In genomic region chr6:29376003-29376402, GRCh38 we compare ENCODE assay signal across 19 cellular contexts. TPM values are rescaled to one million over a fixed set of nuclear protein-coding genes. Genes with fewer than 3 reads are reported as not detected.
DNase-seq lines count a peak whose midpoint lies in the region; ATAC-seq and TF ChIP-seq lines count a peak whose summit lies in the region.
"Had no signal": no experiment of that assay in that cellular context is flagged by ENCODE, and none has a peak within 500 bp of the region (broad histone marks: within the 10 kb centered on the region; RNA-seq: fewer than 3 reads in every experiment).

No MANE protein-coding gene starts in this region.

- no peaks in the 10 kb centered on the region for H4K20me1 ChIP-seq in Loucy (ENCODE audit: insufficient read depth, low read length, poor library complexity, severe bottlenecking)
- H4K20me1 ChIP-seq: BLaER1 had no signal

- no peaks in the 10 kb centered on the region for H3K79me2 ChIP-seq in Loucy (ENCODE audit: insufficient read depth, low read length)

- peak; percentile 33 for ATAC-seq in left lung
- no peak for ATAC-seq in HG03097 (IDR thresholded peaks at IDR 0.05; ENCODE audit: low FRiP score, unreplicated experiment)
- no peak for ATAC-seq in CD4-positive, alpha-beta T cell (ENCODE audit: poor library complexity)
- ATAC-seq: stimulated activated effector memory CD8-positive, alpha-beta T cell treated with anti-CD3 and anti-CD28 coated beads, Interleukin-12 subunit alpha, Interleukin-12 subunit beta, amount 100 ng/mL, for 72 hours had no signal

- H3K36me3 ChIP-seq in Loucy (ENCODE audit: insufficient read depth, low read length) (no peaks in the 10 kb centered on the region), brain microvascular endothelial cell (replicated peaks) (no peaks in the 10 kb centered on the region), left lung (no peaks in the 10 kb centered on the region)
- H3K36me3 ChIP-seq: BLaER1, ovary had no signal

- H3K4me3 ChIP-seq in Loucy (ENCODE audit: low read length, poor library complexity, severe bottlenecking) (no peak overlapping the region), brain microvascular endothelial cell (ENCODE audit: low read depth, low read length) (no peak overlapping the region), left lung (no peak overlapping the region)
- H3K4me3 ChIP-seq: BLaER1, coronary artery, lung, ovary had no signal

- H3K36me3 Mint-ChIP-seq in CD4-positive, alpha-beta T cell (ENCODE audit: low read depth) = no peaks in the 10 kb centered on the region
- H3K36me3 Mint-ChIP-seq: stimulated activated effector memory CD8-positive, alpha-beta T cell treated with anti-CD3 and anti-CD28 coated beads, Interleukin-12 subunit alpha, Interleukin-12 subunit beta, amount 100 ng/mL, for 72 hours had no signal

- no peak overlapping the region for H3K4me2 ChIP-seq in Loucy (ENCODE audit: low read depth, low read length, poor library complexity, severe bottlenecking)
- H3K4me2 ChIP-seq: BLaER1 had no signal

- H3K27ac ChIP-seq in brain microvascular endothelial cell (no peak overlapping the region), left lung (no peak overlapping the region)
- H3K27ac ChIP-seq in CD4-positive, alpha-beta T cell (ENCODE audit: low read depth, low read length) = no peak overlapping the region
- H3K27ac ChIP-seq: BLaER1, coronary artery, ovary had no signal

- H3K27ac Mint-ChIP-seq in CD4-positive, alpha-beta T cell = no peak overlapping the region
- H3K27ac Mint-ChIP-seq: activated CD4-positive, alpha-beta memory T cell treated with anti-CD3 and anti-CD28 coated beads, Interleukin-2, amount 10 ng/mL, durations not matched to agents 7 days and 5 days; stimulated activated effector memory CD8-positive, alpha-beta T cell treated with anti-CD3 and anti-CD28 coated beads, Interleukin-12 subunit alpha, Interleukin-12 subunit beta, amount 100 ng/mL, for 72 hours had no signal

- H3K4me1 ChIP-seq in Loucy (ENCODE audit: insufficient read depth, low read length, poor library complexity, severe bottlenecking) = no peaks in the 10 kb centered on the region
- no peaks in the 10 kb centered on the region for H3K4me1 ChIP-seq in left lung
- H3K4me1 ChIP-seq: BLaER1 had no signal

- CTCF ChIA-PET in CD4-positive, alpha-beta T cell (lab: Charles Lee) = no interaction called here

- H3K9ac ChIP-seq in Loucy (ENCODE audit: low read depth, low read length, poor library complexity, severe bottlenecking) = no peak overlapping the region
- H3K9ac ChIP-seq: BLaER1 had no signal

- H3F3A ChIP-seq in Loucy (ENCODE audit: low read depth) = no peaks in the 10 kb centered on the region

- H3K9me3 Mint-ChIP-seq in CD4-positive, alpha-beta T cell = no peaks in the 10 kb centered on the region
- H3K9me3 Mint-ChIP-seq: activated CD4-positive, alpha-beta memory T cell treated with anti-CD3 and anti-CD28 coated beads, Interleukin-2, amount 10 ng/mL, durations not matched to agents 7 days and 5 days; stimulated activated effector memory CD8-positive, alpha-beta T cell treated with anti-CD3 and anti-CD28 coated beads, Interleukin-12 subunit alpha, Interleukin-12 subunit beta, amount 100 ng/mL, for 72 hours had no signal

- H3K27me3 Mint-ChIP-seq in CD4-positive, alpha-beta T cell = peaks cover 60% of the 10 kb centered on the region

- TF ChIP-seq CTCF in Loucy (conservative IDR thresholded peaks at IDR 0.05; ENCODE audit: low read length) (0 out of 2 replicates have a peak, but pooled peaks have one; percentile 39), brain microvascular endothelial cell (IDR thresholded peaks at IDR 0.05; ENCODE audit: low read depth, low read length, missing control alignments) (peak; percentile 22), left lung (IDR thresholded peaks at IDR 0.05) (no peak)
- TF ChIP-seq CTCF in CD4-positive, alpha-beta T cell (IDR thresholded peaks at IDR 0.05) = no peak

- H3K9me3 ChIP-seq in Loucy (ENCODE audit: insufficient read depth, low read depth, low read length) (no peaks in the 10 kb centered on the region), left lung (no peaks in the 10 kb centered on the region)
- no peaks in the 10 kb centered on the region for H3K9me3 ChIP-seq in CD4-positive, alpha-beta T cell (ENCODE audit: control insufficient read depth, low read length)
- H3K9me3 ChIP-seq: BLaER1, ovary had no signal

- H3K4me3 Mint-ChIP-seq in CD4-positive, alpha-beta T cell = no peak overlapping the region
- H3K4me3 Mint-ChIP-seq: activated CD4-positive, alpha-beta memory T cell treated with anti-CD3 and anti-CD28 coated beads, Interleukin-2, amount 10 ng/mL, durations not matched to agents 7 days and 5 days; stimulated activated effector memory CD8-positive, alpha-beta T cell treated with anti-CD3 and anti-CD28 coated beads, Interleukin-12 subunit alpha, Interleukin-12 subunit beta, amount 100 ng/mL, for 72 hours had no signal

- POLR2A ChIA-PET in CD4-positive, alpha-beta T cell (lab: Charles Lee) = no interaction called here

- intact Hi-C loops in left lung (cut with DNase I) = no loop called here
- intact Hi-C loops in CD4-positive, alpha-beta T cell (cut with DNase I, micrococcal nuclease) = loop anchor here in 1 of 2 experiments (10.0 kb wide), 1 partner anchor 551 kb away; no protein-coding TSS in a partner anchor

- in situ Hi-C loops in brain microvascular endothelial cell (cut with HindIII; ENCODE audit: low pct_ligation_motif_present, low sequenced_read_pairs) = no loop called here

- DNase-seq in ELR (ENCODE audit: low read depth) (peak; percentile 59), brain microvascular endothelial cell (peak; percentile 9), left lung (no peak), SKM-1 treated with dmso at 0.1 percent for 144 hours (lab: John Stamatoyannopoulos, UW; ENCODE audit: unreplicated experiment) (no peak), activated gamma-delta T cell (lab: John Stamatoyannopoulos, UW) (no peak)
- DNase-seq in CD4-positive, alpha-beta T cell = no peak
- DNase-seq: activated CD4-positive, alpha-beta memory T cell treated with anti-CD3 and anti-CD28 coated beads, Interleukin-2, amount 10 ng/mL, durations not matched to agents 7 days and 5 days; activated naive CD4-positive, alpha-beta T cell; glutamatergic neuron; NCI-H1694; NCI-H774; ovary had no signal

- H2AFZ ChIP-seq in Loucy (ENCODE audit: low read length) = no peak overlapping the region

- no peaks in the 10 kb centered on the region for H3K27me3 ChIP-seq in Loucy (ENCODE audit: insufficient read depth, low read length, poor library complexity, severe bottlenecking)
- no peaks in the 10 kb centered on the region for H3K27me3 ChIP-seq in brain microvascular endothelial cell (replicated peaks)
- H3K27me3 ChIP-seq in left lung = peaks cover 0 to 7% of the 10 kb centered on the region in 2 donors
- H3K27me3 ChIP-seq in CD4-positive, alpha-beta T cell (ENCODE audit: control insufficient read depth, insufficient read depth, low read length) = peaks cover 23% of the 10 kb centered on the region
- H3K27me3 ChIP-seq: BLaER1, ovary had no signal

- no peaks in the 10 kb centered on the region for H3K9me2 ChIP-seq in Loucy (replicated peaks; ENCODE audit: low read depth, low read length)

- H3K4me1 Mint-ChIP-seq in CD4-positive, alpha-beta T cell (ENCODE audit: low read depth) = no peaks in the 10 kb centered on the region
- H3K4me1 Mint-ChIP-seq: activated CD4-positive, alpha-beta memory T cell treated with anti-CD3 and anti-CD28 coated beads, Interleukin-2, amount 10 ng/mL, durations not matched to agents 7 days and 5 days; stimulated activated effector memory CD8-positive, alpha-beta T cell treated with anti-CD3 and anti-CD28 coated beads, Interleukin-12 subunit alpha, Interleukin-12 subunit beta, amount 100 ng/mL, for 72 hours had no signal

RNA-seq across cellular contexts. Expression of gene OR12D3, which starts 0.9 kb away (rescaled TPM):
- total RNA-seq in left lung = not detected
- total RNA-seq in CD4-positive, alpha-beta T cell = not detected
- total RNA-seq: activated CD4-positive, alpha-beta memory T cell treated with anti-CD3 and anti-CD28 coated beads, Interleukin-2, amount 10 ng/mL, durations not matched to agents 7 days and 5 days; lung; ovary; T-helper 1 cell treated with Interleukin-12 subunit alpha and Interleukin-12 subunit beta and Interleukin-4 antibody, amounts not matched to agents 30 ng/mL and 1 ng/mL, for 36 hours had no signal

RNA-seq across cellular contexts. Expression of gene OR5V1, which starts 7.3 kb away (rescaled TPM):
- total RNA-seq in left lung = not detected
- total RNA-seq in CD4-positive, alpha-beta T cell = not detected
- total RNA-seq: activated CD4-positive, alpha-beta memory T cell treated with anti-CD3 and anti-CD28 coated beads, Interleukin-2, amount 10 ng/mL, durations not matched to agents 7 days and 5 days; lung; ovary; T-helper 1 cell treated with Interleukin-12 subunit alpha and Interleukin-12 subunit beta and Interleukin-4 antibody, amounts not matched to agents 30 ng/mL and 1 ng/mL, for 36 hours had no signal

RNA-seq across cellular contexts. Expression of gene OR12D2, which starts 19.4 kb away (rescaled TPM):
- not detected for total RNA-seq in left lung
- not detected for total RNA-seq in CD4-positive, alpha-beta T cell
- total RNA-seq: activated CD4-positive, alpha-beta memory T cell treated with anti-CD3 and anti-CD28 coated beads, Interleukin-2, amount 10 ng/mL, durations not matched to agents 7 days and 5 days; T-helper 1 cell treated with Interleukin-12 subunit alpha and Interleukin-12 subunit beta and Interleukin-4 antibody, amounts not matched to agents 30 ng/mL and 1 ng/mL, for 36 hours had no signal

RNA-seq across cellular contexts. Expression of gene OR12D1, which starts 38.7 kb away (rescaled TPM):
- not detected for total RNA-seq in left lung
- total RNA-seq in CD4-positive, alpha-beta T cell = not detected
- total RNA-seq: activated CD4-positive, alpha-beta memory T cell treated with anti-CD3 and anti-CD28 coated beads, Interleukin-2, amount 10 ng/mL, durations not matched to agents 7 days and 5 days; lung; ovary; T-helper 1 cell treated with Interleukin-12 subunit alpha and Interleukin-12 subunit beta and Interleukin-4 antibody, amounts not matched to agents 30 ng/mL and 1 ng/mL, for 36 hours had no signal

Comparison
In these comparisons a context has a peak if more than half of its experiments do, and no peak if none do; other contexts are left out.
1. DNase-seq: peak in ELR (single experiment) and brain microvascular endothelial cell (single experiment); none in left lung (0 of 2), CD4-positive, alpha-beta T cell (0 of 10), SKM-1 treated with dmso at 0.1 percent for 144 hours (single experiment) and activated gamma-delta T cell (single experiment).
2. CTCF ChIP-seq: peak in Loucy (single experiment) and brain microvascular endothelial cell (single experiment); none in left lung (0 of 2) and CD4-positive, alpha-beta T cell (single experiment).